Comparison of ENCODE assay signal across 17 cellular contexts in the genomic region with DNA sequence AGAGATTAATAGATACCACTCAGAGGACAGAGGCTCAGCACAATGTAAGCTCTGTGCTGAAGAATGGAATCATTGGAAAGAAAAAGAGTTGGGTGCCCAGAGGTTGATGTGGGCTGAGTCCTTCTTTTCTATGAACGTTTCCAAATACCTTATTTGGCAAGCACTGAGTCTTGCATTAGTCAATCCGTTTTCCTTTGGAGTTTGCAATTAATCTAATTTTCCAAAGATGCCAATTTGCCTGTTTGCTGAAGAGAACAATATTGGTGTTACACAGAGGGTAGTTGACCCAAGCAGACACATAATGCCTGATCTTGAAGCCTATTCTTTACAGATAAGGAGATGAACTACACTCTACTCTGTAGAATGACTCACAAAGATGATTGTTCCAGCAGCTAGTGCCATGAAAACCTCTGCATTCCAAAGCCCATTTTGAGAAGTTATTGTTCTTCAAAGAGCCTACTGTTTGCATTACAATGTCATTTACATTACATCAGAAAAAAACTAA. TPM values are rescaled to one million over a fixed set of nuclear protein-coding genes. Genes with fewer than 3 reads are reported as not detected.
DNase-seq lines count a peak whose midpoint lies in the region; ATAC-seq and TF ChIP-seq lines count a peak whose summit lies in the region.
"Had no signal": no experiment of that assay in that cellular context is flagged by ENCODE, and none has a peak within 500 bp of the region (broad histone marks: within the 10 kb centered on the region; RNA-seq: fewer than 3 reads in every experiment).

No MANE protein-coding gene starts in this region.

- H3K27me3 ChIP-seq in brain microvascular endothelial cell (replicated peaks), result no peaks in the 10 kb centered on the region
- H3K27me3 ChIP-seq: gastrocnemius medialis had no signal

- no peak overlapping the region for H3K4me3 ChIP-seq in brain microvascular endothelial cell (ENCODE audit: low read depth, low read length)
- H3K4me3 ChIP-seq: dorsolateral prefrontal cortex, gastrocnemius medialis had no signal

- no peak overlapping the region for H3K27ac ChIP-seq in brain microvascular endothelial cell
- H3K27ac ChIP-seq: dorsolateral prefrontal cortex, gastrocnemius medialis had no signal

- peak; percentile 38 for DNase-seq in EH (ENCODE audit: low read depth)
- DNase-seq in M059J (ENCODE audit: low read depth), result peak; percentile 61
- DNase-seq in brain microvascular endothelial cell, result peak; percentile 30
- DNase-seq in kidney glomerular epithelial cell (lab: John Stamatoyannopoulos, UW), result peak; percentile 40
- no peak for DNase-seq in G401 (ENCODE audit: low spot score)
- DNase-seq in T-helper 2 cell treated with Interferon-gamma antibody and Interleukin-4, amounts not matched to agents 5 μg/mL and 100 μg/mL, for 36 hours (ENCODE audit: low spot score), result no peak
- DNase-seq: activated CD4-positive, alpha-beta T cell treated with anti-CD3 and anti-CD28 coated beads, Interleukin-2, amount 10 ng/mL, durations not matched to agents 7 days and 5 days; anterior cingulate cortex; dorsolateral prefrontal cortex; gastrocnemius medialis; left cardiac atrium; NCI-H2029 treated with DMSO at 0.1 percent for 48 hours; retina; stimulated activated CD4-positive, alpha-beta T cell treated with anti-CD3 and anti-CD28 coated beads, Interleukin-2, amount 100 ng/mL, for 48 hours had no signal

- TF ChIP-seq CTCF in brain microvascular endothelial cell (IDR thresholded peaks at IDR 0.05; ENCODE audit: low read depth, low read length, missing control alignments), result no peak

- H3K4me3 Mint-ChIP-seq in T-helper 2 cell treated with Interferon-gamma antibody and Interleukin-4, amounts not matched to agents 5 μg/mL and 100 μg/mL, for 36 hours, result no peak overlapping the region
- H3K4me3 Mint-ChIP-seq: activated CD4-positive, alpha-beta T cell treated with anti-CD3 and anti-CD28 coated beads, Interleukin-2, amount 10 ng/mL, durations not matched to agents 7 days and 5 days; type B pancreatic cell had no signal

- peaks cover 15% of the 10 kb centered on the region for H3K27me3 Mint-ChIP-seq in T-helper 2 cell treated with Interferon-gamma antibody and Interleukin-4, amounts not matched to agents 5 μg/mL and 100 μg/mL, for 36 hours (ENCODE audit: low read depth)
- H3K27me3 Mint-ChIP-seq: type B pancreatic cell had no signal

- no peaks in the 10 kb centered on the region for H3K36me3 Mint-ChIP-seq in T-helper 2 cell treated with Interferon-gamma antibody and Interleukin-4, amounts not matched to agents 5 μg/mL and 100 μg/mL, for 36 hours (ENCODE audit: low read depth)

- H3K27ac Mint-ChIP-seq in T-helper 2 cell treated with Interferon-gamma antibody and Interleukin-4, amounts not matched to agents 5 μg/mL and 100 μg/mL, for 36 hours, result no peak overlapping the region
- H3K27ac Mint-ChIP-seq: activated CD4-positive, alpha-beta T cell treated with anti-CD3 and anti-CD28 coated beads, Interleukin-2, amount 10 ng/mL, durations not matched to agents 7 days and 5 days; type B pancreatic cell had no signal

- in situ Hi-C loops in brain microvascular endothelial cell (cut with HindIII; ENCODE audit: low pct_ligation_motif_present, low sequenced_read_pairs), result no loop called here
- in situ Hi-C loops in G401 (cut with HindIII; ENCODE audit: low sequenced_read_pairs), result no loop called here

- H3K36me3 ChIP-seq in brain microvascular endothelial cell (replicated peaks), result no peaks in the 10 kb centered on the region
- H3K36me3 ChIP-seq: gastrocnemius medialis had no signal

- no peaks in the 10 kb centered on the region for H3K4me1 Mint-ChIP-seq in T-helper 2 cell treated with Interferon-gamma antibody and Interleukin-4, amounts not matched to agents 5 μg/mL and 100 μg/mL, for 36 hours (ENCODE audit: low read depth)
- H3K4me1 Mint-ChIP-seq: activated CD4-positive, alpha-beta T cell treated with anti-CD3 and anti-CD28 coated beads, Interleukin-2, amount 10 ng/mL, durations not matched to agents 7 days and 5 days had no signal

- no peaks in the 10 kb centered on the region for H3K9me3 Mint-ChIP-seq in T-helper 2 cell treated with Interferon-gamma antibody and Interleukin-4, amounts not matched to agents 5 μg/mL and 100 μg/mL, for 36 hours

- ATAC-seq in GM19463 (IDR thresholded peaks at IDR 0.05; ENCODE audit: unreplicated experiment) (no peak), HG03045 (IDR thresholded peaks at IDR 0.05; ENCODE audit: unreplicated experiment) (no peak)
- ATAC-seq: gastrocnemius medialis had no signal

RNA-seq across cellular contexts. Expression of gene MET, which starts 55.4 kb away (rescaled TPM):
- total RNA-seq in M059J (2014; rRNA removed; shearing (Covaris generic)), result 131 and 199 TPM in 2 replicates
- total RNA-seq in G401 (2014; rRNA removed; shearing (Covaris generic)), result 0.20 TPM in 1 of 2 replicates, not detected in the other

Comparison
In these comparisons a context has a peak if more than half of its experiments do, and no peak if none do; other contexts are left out.
1. DNase-seq: peak in EH (single experiment), M059J (single experiment), brain microvascular endothelial cell (single experiment) and kidney glomerular epithelial cell (single experiment); none in G401 (single experiment) and T-helper 2 cell treated with Interferon-gamma antibody and Interleukin-4, amounts not matched to agents 5 μg/mL and 100 μg/mL, for 36 hours (single experiment).
2. RNA of gene MET, which starts 55.4 kb away (total RNA-seq): 131 to 199 TPM in M059J; 0.20 TPM in G401; every median in the first group is over 100 times any median in the second.